21 cellular contexts compared by ENCODE assay signal in genomic region chr20:58321205-58321604, GRCh38.
"Had no signal": no experiment of that assay in that cellular context is flagged by ENCODE, and none has a peak within 500 bp of the region (broad histone marks: within the 10 kb centered on the region; RNA-seq: fewer than 3 reads in every experiment).

No MANE protein-coding gene starts in this region.

- H3K9me3 Mint-ChIP-seq: dendritic cell treated with granulocyte-macrophage colony-stimulating factor and Interleukin-4, amounts not matched to agents 40 ng/mL and 50 ng/mL, for 4 days; effector memory CD8-positive, alpha-beta T cell; memory B cell; nephron had no signal

- H3K4me1 ChIP-seq: lower lobe of right lung, uterus had no signal

- H3K4me3 Mint-ChIP-seq: dendritic cell treated with granulocyte-macrophage colony-stimulating factor and Interleukin-4, amounts not matched to agents 40 ng/mL and 50 ng/mL, for 4 days; memory B cell; mesothelial cell of epicardium; nephron had no signal

- H3K4me3 ChIP-seq: esophagus muscularis mucosa, gastrocnemius medialis, left ventricle myocardium inferior, lower lobe of right lung, pancreas, smooth muscle cell, tibial artery, upper lobe of left lung, uterus had no signal

- H3K27ac ChIP-seq: epithelial cell of prostate, esophagus muscularis mucosa, gastrocnemius medialis, left ventricle myocardium inferior, lower lobe of right lung, pancreas, tibial artery, upper lobe of left lung, uterus had no signal

- H3K4me2 ChIP-seq: smooth muscle cell had no signal

- H3K27me3 Mint-ChIP-seq: dendritic cell treated with granulocyte-macrophage colony-stimulating factor and Interleukin-4, amounts not matched to agents 40 ng/mL and 50 ng/mL, for 4 days; effector memory CD8-positive, alpha-beta T cell; memory B cell; progenitor cell of endocrine pancreas had no signal

- H3K27me3 ChIP-seq: esophagus muscularis mucosa, gastrocnemius medialis, pancreas, tibial artery, upper lobe of left lung, uterus had no signal

- DNase-seq: effector memory CD8-positive, alpha-beta T cell; gastrocnemius medialis; islet precursor cell; left ventricle myocardium inferior; lower lobe of right lung; occipital lobe; pancreas; right cardiac atrium; stimulated activated CD4-positive, alpha-beta T cell treated with anti-CD3 and anti-CD28 coated beads, Interleukin-2, amount 100 ng/mL, for 48 hours; stimulated activated naive CD4-positive, alpha-beta T cell treated with Interleukin-2 at 50 U/mL for 16 hours; tibial artery; upper lobe of left lung; uterus had no signal

- H3K36me3 ChIP-seq: gastrocnemius medialis, pancreas, uterus had no signal

- ATAC-seq: effector memory CD8-positive, alpha-beta T cell; gastrocnemius medialis; lower lobe of right lung; pancreas; right cardiac atrium had no signal

- H3K9me3 ChIP-seq: esophagus muscularis mucosa, gastrocnemius medialis, left ventricle myocardium inferior, lower lobe of right lung, pancreas, tibial artery, upper lobe of left lung, uterus had no signal

- H3K4me1 Mint-ChIP-seq: mesothelial cell of epicardium had no signal

- H3K27ac Mint-ChIP-seq: dendritic cell treated with granulocyte-macrophage colony-stimulating factor and Interleukin-4, amounts not matched to agents 40 ng/mL and 50 ng/mL, for 4 days; memory B cell; mesothelial cell of epicardium; nephron; progenitor cell of endocrine pancreas had no signal
